Comparison of ENCODE assay signal across 8 cellular contexts in the genomic region with DNA sequence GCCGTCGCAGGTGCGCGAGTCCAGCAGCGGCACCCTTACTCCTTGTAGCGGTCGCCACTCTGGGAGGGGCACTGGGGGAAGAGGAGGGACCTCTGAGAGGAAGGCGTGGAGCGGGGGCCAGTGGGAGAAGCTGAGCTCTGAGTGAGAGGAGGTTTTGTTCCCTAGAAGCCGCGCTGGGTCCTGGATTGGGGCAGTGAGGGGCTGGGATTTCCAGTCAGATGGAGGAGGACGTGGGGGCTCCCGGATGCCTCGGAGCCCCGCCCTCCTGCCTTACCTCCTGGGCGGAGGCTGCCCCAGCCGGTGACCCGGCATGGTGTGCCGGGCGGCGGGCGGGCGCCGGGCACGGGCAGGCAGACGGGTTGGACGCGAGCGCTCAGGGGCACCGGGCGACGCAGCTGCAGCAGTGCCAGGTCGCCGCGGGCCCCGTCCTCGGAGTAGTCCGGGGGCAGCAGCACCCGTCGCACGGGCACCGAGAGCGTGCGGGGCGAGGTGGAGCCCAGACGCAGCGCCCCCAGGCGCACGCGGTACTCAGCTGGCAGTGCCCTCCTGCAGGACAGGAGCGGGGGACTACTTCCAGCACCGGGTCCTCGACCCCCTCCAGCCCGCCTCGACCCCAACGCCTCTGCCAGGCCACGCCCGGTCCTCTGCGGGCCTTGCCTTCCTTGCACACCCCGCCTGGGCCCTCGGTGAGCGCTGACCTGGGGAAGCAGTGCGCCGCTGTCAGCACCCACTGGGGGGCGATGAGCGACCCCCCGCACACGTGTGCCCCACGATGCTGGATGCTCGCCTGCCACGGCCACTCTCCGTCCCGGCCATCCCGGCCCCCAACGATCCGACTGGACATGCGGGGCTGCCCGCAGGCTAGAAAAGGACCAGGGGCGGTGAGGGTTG. TPM values are rescaled to one million over a fixed set of nuclear protein-coding genes. Genes with fewer than 3 reads are reported as not detected.
A peak's percentile ranks its signal among the peaks of the same experiment; 100 is the strongest.
DNase-seq lines count a peak whose midpoint lies in the region; ATAC-seq and TF ChIP-seq lines count a peak whose summit lies in the region.

No MANE protein-coding gene starts in this region.

- H3K4me3 ChIP-seq in kidney epithelial cell (ENCODE audit: low read depth, low read length) (peak overlapping the region; percentile 13), stomach (peak overlapping the region; percentile 37 to 49 (median 39))

- H3K27ac ChIP-seq in stomach, result no peak overlapping the region

- TF ChIP-seq CTCF in kidney epithelial cell (IDR thresholded peaks at IDR 0.05; ENCODE audit: insufficient read depth, low read length, poor library complexity, severe bottlenecking) (no peak), stomach (IDR thresholded peaks at IDR 0.05) (no peak)

- intact Hi-C loops in stomach (cut with DNase I; ENCODE audit: low total_unique reads), result loop anchor here (10.0 kb wide), 1 partner anchor 79 kb away; no protein-coding TSS in a partner anchor

- H3K9me3 ChIP-seq in stomach, result no peaks in the 10 kb centered on the region

- WGBS in stomach, 5 donors, result 12 to 16% (median 15%) methylated on average over 40 to 79 of the region's 79 CpGs

- H3K27me3 ChIP-seq in kidney epithelial cell (ENCODE audit: control insufficient read depth, insufficient read depth, low read length), result peaks cover 31% of the 10 kb centered on the region
- peaks cover 10 to 67% (median 33%) of the 10 kb centered on the region in 3 donors for H3K27me3 ChIP-seq in stomach

- TF ChIP-seq POLR2A in stomach (IDR thresholded peaks at IDR 0.05), result no peak

- peak; percentile 58 for DNase-seq in NCI-H146 (lab: John Stamatoyannopoulos, UW)
- DNase-seq in NCI-H146 treated with DMSO at 0.1 percent for 48 hours (lab: John Stamatoyannopoulos, UW; ENCODE audit: unreplicated experiment), result no peak
- peak; percentile 23 for DNase-seq in activated T-helper 9 cell treated with anti-CD3 and anti-CD28 coated beads, Interleukin-2, amount 50 U/mL, for 16 hours (ENCODE audit: low read depth)
- no peak for DNase-seq in kidney epithelial cell (ENCODE audit: low read depth)
- no peak for DNase-seq in stomach
- no peak for DNase-seq in UCSD-AML1 (lab: John Stamatoyannopoulos, UW; ENCODE audit: unreplicated experiment)
- no peak for DNase-seq in HT-29 (ENCODE audit: low spot score)

- ATAC-seq in HG02885 (IDR thresholded peaks at IDR 0.05; ENCODE audit: poor library complexity, unreplicated experiment), result no peak

- H3K4me1 ChIP-seq in stomach, result peaks cover 12 to 25% (median 15%) of the 10 kb centered on the region in 4 donors

- no peaks in the 10 kb centered on the region for H3K36me3 ChIP-seq in kidney epithelial cell (ENCODE audit: control insufficient read depth, insufficient read depth, low read length)
- no peaks in the 10 kb centered on the region for H3K36me3 ChIP-seq in stomach

- no peak for TF ChIP-seq EP300 in stomach (IDR thresholded peaks at IDR 0.05)

RNA-seq across cellular contexts. Expression of a gene that starts 2.0 kb away (rescaled TPM):
- total RNA-seq in kidney epithelial cell, result not detected in 2 replicates
- total RNA-seq in stomach, result not detected
- polyA plus RNA-seq in stomach, result not detected
- total RNA-seq in HT-29 (2014; rRNA removed; shearing (Covaris generic)), result 0.13 TPM in 1 of 2 replicates, not detected in the other

RNA-seq across cellular contexts. Expression of a gene that starts 8.3 kb away (rescaled TPM):
- total RNA-seq in kidney epithelial cell (557 and 714 TPM in 2 replicates), stomach (100 to 1,000 TPM in 4 of 5 donors, 10 to 100 TPM in 1; 68.1 to 279 (median 174) TPM)
- polyA plus RNA-seq in stomach, result 100 to 1,000 TPM; 386 to 713 (median 456) TPM
- total RNA-seq in HT-29 (2014; rRNA removed; shearing (Covaris generic)), result 387 and 398 TPM in 2 replicates

RNA-seq across cellular contexts. Expression of a gene that starts 12.9 kb away (rescaled TPM):
- total RNA-seq in kidney epithelial cell, result not detected in 2 replicates
- total RNA-seq in stomach, result not detected
- not detected for polyA plus RNA-seq in stomach
- not detected in 2 replicates for total RNA-seq in HT-29 (2014; rRNA removed; shearing (Covaris generic))

RNA-seq across cellular contexts. Expression of a gene that starts 31.7 kb away (rescaled TPM):
- total RNA-seq in kidney epithelial cell (0.29 and 3.0 TPM in 2 replicates), stomach (1 to 10 TPM in 1 of 5 donors, not detected in 4; 1.1 TPM)
- 1 to 10 TPM in 1 of 3 donors, under 1 TPM in 2; 0.50 to 2.9 (median 0.65) TPM for polyA plus RNA-seq in stomach
- not detected in 2 replicates for total RNA-seq in HT-29 (2014; rRNA removed; shearing (Covaris generic))

RNA-seq across cellular contexts. Expression of a gene that starts 32.9 kb away (rescaled TPM):
- 82.6 and 136 TPM in 2 replicates for total RNA-seq in kidney epithelial cell
- total RNA-seq in stomach, result 1,000 to 10,000 TPM in 2 of 5 donors, 100 to 1,000 TPM in 3; 142 to 2,165 (median 929) TPM
- polyA plus RNA-seq in stomach, result 100 to 1,000 TPM; 151 to 384 (median 321) TPM
- total RNA-seq in HT-29 (2014; rRNA removed; shearing (Covaris generic)), result 132 and 138 TPM in 2 replicates

Comparison
In these comparisons a context has a peak if more than half of its experiments do, and no peak if none do; other contexts are left out.
1. DNase-seq: peak in NCI-H146 (single experiment) and activated T-helper 9 cell treated with anti-CD3 and anti-CD28 coated beads, Interleukin-2, amount 50 U/mL, for 16 hours (single experiment); none in NCI-H146 treated with DMSO at 0.1 percent for 48 hours (single experiment), kidney epithelial cell (single experiment), stomach (single experiment), UCSD-AML1 (single experiment) and HT-29 (single experiment).